1 cellular context compared by ENCODE assay signal in genomic region chr2:219245899-219246230, GRCh38.
TF ChIP-seq lines count a peak whose summit lies in the region.

No MANE protein-coding gene starts in this region.

TF ChIP-seq in H1, 55 proteins besides CTCF, POLR2A, EP300 and RAD21:
- no peak for TF ChIP-seq EZH2 (IDR thresholded peaks at IDR 0.05; ENCODE audit: low read depth, low read length, severe bottlenecking)
- no peak for TF ChIP-seq KDM5A (IDR thresholded peaks at IDR 0.05; ENCODE audit: low read length)
- TF ChIP-seq RXRA (IDR thresholded peaks at IDR 0.05; ENCODE audit: insufficient read depth, low read depth, low read length) = no peak
- TF ChIP-seq GABPA (IDR thresholded peaks at IDR 0.05; ENCODE audit: borderline replicate concordance, insufficient read depth, low read length) = no peak
- no peak for TF ChIP-seq ATF3 (IDR thresholded peaks at IDR 0.05; ENCODE audit: insufficient read depth, low read depth, low read length)
- TF ChIP-seq SIN3A (conservative IDR thresholded peaks at IDR 0.05 in 1 of 2, IDR thresholded peaks at IDR 0.05 in 1 of 2; ENCODE audit: low read depth in 1 of 2, low read length in 2 of 2) = no peak
